Comparison of ENCODE assay signal across 8 cellular contexts in the genomic region with DNA sequence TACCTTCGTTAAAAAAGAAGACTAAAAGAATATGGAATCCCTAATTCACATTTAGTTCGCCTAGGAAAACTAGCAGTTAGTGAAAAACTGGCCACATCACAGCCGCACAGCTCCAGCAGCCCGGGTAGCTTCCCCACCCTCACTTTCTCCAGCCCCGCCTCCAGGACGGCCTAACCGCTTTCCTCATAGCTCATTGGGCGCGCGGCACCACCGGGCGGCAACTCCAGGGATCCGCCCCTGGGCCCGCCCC. TPM values are rescaled to one million over a fixed set of nuclear protein-coding genes. Genes with fewer than 3 reads are reported as not detected.
A peak's percentile ranks its signal among the peaks of the same experiment; 100 is the strongest.
DNase-seq lines count a peak whose midpoint lies in the region; ATAC-seq and TF ChIP-seq lines count a peak whose summit lies in the region.

No MANE protein-coding gene starts in this region.

- H3K27me3 Mint-ChIP-seq in MCF 10A (ENCODE audit: insufficient read depth, unreplicated experiment), result no peaks in the 10 kb centered on the region

- POLR2A ChIA-PET in MCF 10A (lab: Yijun Ruan, JAX), result interaction anchor here (0.6 to 5.5 kb wide), 21 partner anchors 9 to 151 kb away, joined by 3 to 97 read pairs (median 4); partner anchors contain the start of genes ABHD3, ESCO1 and SNRPD1

- peaks cover 10% of the 10 kb centered on the region for H3K9me3 Mint-ChIP-seq in MCF 10A (ENCODE audit: unreplicated experiment)

- H3K4me1 Mint-ChIP-seq in MCF 10A (ENCODE audit: insufficient read depth, unreplicated experiment), result peaks cover 15% of the 10 kb centered on the region

- CTCF ChIA-PET in MCF 10A (lab: Yijun Ruan, JAX), result interaction anchor here (0.5 to 1.4 kb wide), 2 partner anchors 10 to 86 kb away, joined by 3 read pairs; no protein-coding TSS in a partner anchor

- no TSS peak for BruUV-seq in MCF 10A (replicated peaks; lab: Mats Ljungman, UMichigan)

- TF ChIP-seq CTCF in MCF 10A (IDR thresholded peaks at IDR 0.05; ENCODE audit: unreplicated experiment), result no peak

- H3K27ac Mint-ChIP-seq in MCF 10A (ENCODE audit: low read depth, unreplicated experiment), result peak overlapping the region; percentile 96

- peak overlapping the region; percentile 87 for H3K4me3 Mint-ChIP-seq in MCF 10A (ENCODE audit: unreplicated experiment)

- intact Hi-C loops in MCF 10A (cut with micrococcal nuclease), result loop anchor here (1.0 kb wide), 2 partner anchors 36 to 140 kb away; partner anchors contain the start of genes ABHD3 and ESCO1

- peak; percentile 95 for ATAC-seq in GM18868 (IDR thresholded peaks at IDR 0.05; ENCODE audit: unreplicated experiment)
- ATAC-seq in HG03095 (IDR thresholded peaks at IDR 0.05; ENCODE audit: unreplicated experiment), result peak; percentile 95

- DNase-seq in AG08395 (ENCODE audit: low spot score), result peak; percentile 98
- peak; percentile 90 for DNase-seq in SHP77 treated with DMSO at 0.1 percent for 48 hours (lab: John Stamatoyannopoulos, UW)
- peak; percentile 97 for DNase-seq in MCF 10A (ENCODE audit: unreplicated experiment)
- DNase-seq in islet precursor cell, result peak; percentile 99
- peak; percentile 97 for DNase-seq in stimulated activated CD4-positive, alpha-beta T cell treated with anti-CD3 and anti-CD28 coated beads, Interleukin-2, amount 100 ng/mL, for 4 hours (ENCODE audit: low read depth)
- DNase-seq in NCI-H2196 treated with DMSO at 0.1 percent for 48 hours (lab: John Stamatoyannopoulos, UW; ENCODE audit: unreplicated experiment), result no peak

- H3K36me3 Mint-ChIP-seq in MCF 10A (ENCODE audit: insufficient read depth, unreplicated experiment), result no peaks in the 10 kb centered on the region

RNA-seq across cellular contexts. Expression of gene MIB1, which starts 0.2 kb away (rescaled TPM):
- 40.5 and 49.5 TPM in 2 replicates for total RNA-seq in MCF 10A (2022)

RNA-seq across cellular contexts. Expression of gene ABHD3, which starts 35.8 kb away (rescaled TPM):
- 2.9 and 5.5 TPM in 2 replicates for total RNA-seq in MCF 10A (2022)
